ENCODE assay signal across 24 cellular contexts in genomic region chr14:29587046-29587445, GRCh38.
"Had no signal": no experiment of that assay in that cellular context is flagged by ENCODE, and none has a peak within 500 bp of the region (broad histone marks: within the 10 kb centered on the region; RNA-seq: fewer than 3 reads in every experiment).

No MANE protein-coding gene starts in this region.

- H3K27me3 ChIP-seq: gastrocnemius medialis, sigmoid colon had no signal

- H3K36me3 ChIP-seq: gastrocnemius medialis, sigmoid colon, WERI-Rb-1 had no signal

- H3K4me3 Mint-ChIP-seq: activated naive CD8-positive, alpha-beta T cell; activated T-cell treated with anti-CD3 and anti-CD28 coated beads, Interleukin-2, amount 50 U/mL, for 4 hours; dendritic cell treated with granulocyte-macrophage colony-stimulating factor and Interleukin-4, amounts not matched to agents 40 ng/mL and 50 ng/mL, for 4 days; nephron progenitor cell; stimulated activated naive B cell treated with anti-CD40 and anti-IgM and Interleukin-4, amounts not matched to agents 10 μg/mL and 1 μg/mL and 100 μg/mL, for 72 hours; T-helper 2 cell treated with Interferon-gamma antibody and Interleukin-4, amounts not matched to agents 5 μg/mL and 100 μg/mL, for 36 hours had no signal

- H3K9me3 Mint-ChIP-seq: dendritic cell treated with granulocyte-macrophage colony-stimulating factor and Interleukin-4, amounts not matched to agents 40 ng/mL and 50 ng/mL, for 4 days; nephron progenitor cell had no signal

- H3K36me3 Mint-ChIP-seq: activated naive CD8-positive, alpha-beta T cell; stimulated activated naive B cell treated with anti-CD40 and anti-IgM and Interleukin-4, amounts not matched to agents 10 μg/mL and 1 μg/mL and 100 μg/mL, for 72 hours had no signal

- H3K4me3 ChIP-seq: gastrocnemius medialis, mucosa of descending colon, sigmoid colon had no signal

- H3K27me3 Mint-ChIP-seq: activated naive CD8-positive, alpha-beta T cell; dendritic cell treated with granulocyte-macrophage colony-stimulating factor and Interleukin-4, amounts not matched to agents 40 ng/mL and 50 ng/mL, for 4 days; stimulated activated naive B cell treated with anti-CD40 and anti-IgM and Interleukin-4, amounts not matched to agents 10 μg/mL and 1 μg/mL and 100 μg/mL, for 72 hours had no signal

- ATAC-seq: activated T-cell treated with anti-CD3 and anti-CD28 coated beads, Interleukin-2, amount 50 U/mL, for 4 hours; gastrocnemius medialis; mucosa of descending colon; SK-N-SH treated with all-trans-retinoic acid at 6 μM for 48 hours; stimulated activated naive B cell treated with anti-CD40 and anti-IgM and Interleukin-4, amounts not matched to agents 10 μg/mL and 1 μg/mL and 100 μg/mL, for 72 hours had no signal

- H3K27ac ChIP-seq: gastrocnemius medialis, WERI-Rb-1 had no signal

- H3K4me1 Mint-ChIP-seq: stimulated activated naive B cell treated with anti-CD40 and anti-IgM and Interleukin-4, amounts not matched to agents 10 μg/mL and 1 μg/mL and 100 μg/mL, for 72 hours had no signal

- H3K27ac Mint-ChIP-seq: activated naive CD8-positive, alpha-beta T cell; activated T-helper 2 cell treated with anti-CD3 and anti-CD28 coated beads, Interferon-gamma antibody, Interleukin-2, Interleukin-4, amounts not matched to agents 10 μg/mL and 5 μg/mL and 100 μg/mL, durations not matched to agents 14 hours and 24 hours and 36 hours; dendritic cell treated with granulocyte-macrophage colony-stimulating factor and Interleukin-4, amounts not matched to agents 40 ng/mL and 50 ng/mL, for 4 days; nephron progenitor cell; stimulated activated naive B cell treated with anti-CD40 and anti-IgM and Interleukin-4, amounts not matched to agents 10 μg/mL and 1 μg/mL and 100 μg/mL, for 72 hours; T-helper 2 cell treated with Interferon-gamma antibody and Interleukin-4, amounts not matched to agents 5 μg/mL and 100 μg/mL, for 36 hours had no signal

- H3K9me3 ChIP-seq: gastrocnemius medialis, mucosa of descending colon, sigmoid colon had no signal

- DNase-seq: activated CD4-positive, CD25-positive, alpha-beta regulatory T cell treated with anti-CD3 and anti-CD28 coated beads, Interleukin-2, amount 50 U/mL, for 72 hours; activated CD8-positive, alpha-beta memory T cell treated with anti-CD3 and anti-CD28 coated beads for 24 hours; activated CD8-positive, alpha-beta memory T cell treated with anti-CD3 and anti-CD28 coated beads, Interleukin-2, amount 50 U/mL, for 48 hours; activated naive CD4-positive, alpha-beta T cell; activated T-cell treated with anti-CD3 and anti-CD28 coated beads, Interleukin-2, amount 50 U/mL, for 4 hours; amygdala; effector CD8-positive, alpha-beta T cell; gastrocnemius medialis; hippocampal formation; mesendoderm; mucosa of descending colon; nephron progenitor cell; nucleus accumbens; sigmoid colon; stimulated activated CD4-positive, alpha-beta T cell treated with anti-CD3 and anti-CD28 coated beads, Interleukin-2, amount 100 ng/mL, for 48 hours; stimulated activated CD8-positive, alpha-beta memory T cell treated with anti-CD3 and anti-CD28 coated beads, Interleukin-4, amount 100 ng/mL, for 48 hours; stimulated activated naive B cell treated with anti-CD40 and anti-IgM and Interleukin-4, amounts not matched to agents 10 μg/mL and 1 μg/mL and 100 μg/mL, for 72 hours; trophoblast cell; WERI-Rb-1 had no signal
